In the genomic region with DNA sequence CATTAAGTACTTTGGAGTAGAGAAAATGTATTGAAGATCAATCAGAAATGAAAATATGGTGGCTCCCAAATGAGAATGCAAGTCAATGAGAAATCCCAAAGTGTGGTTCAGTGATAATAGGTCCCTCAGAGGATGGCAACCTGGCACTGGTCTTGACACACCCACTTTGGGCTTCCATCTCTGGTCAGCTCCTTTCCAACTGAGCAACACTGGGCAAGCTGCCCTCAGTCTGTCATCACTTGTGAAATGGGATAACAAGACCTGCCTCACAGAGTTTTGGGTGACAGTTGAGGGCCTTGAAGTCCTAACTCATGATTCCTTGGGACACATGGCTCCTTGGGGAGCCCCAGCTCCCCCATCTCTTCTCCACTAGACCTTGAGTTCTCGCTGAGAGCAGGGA, we compare ENCODE assay signal across 17 cellular contexts. TPM values are rescaled to one million over a fixed set of nuclear protein-coding genes. Genes with fewer than 3 reads are reported as not detected.
DNase-seq lines count a peak whose midpoint lies in the region; ATAC-seq and TF ChIP-seq lines count a peak whose summit lies in the region.
"Had no signal": no experiment of that assay in that cellular context is flagged by ENCODE, and none has a peak within 500 bp of the region (broad histone marks: within the 10 kb centered on the region; RNA-seq: fewer than 3 reads in every experiment).

No MANE protein-coding gene starts in this region.

- no peaks in the 10 kb centered on the region for H3K27me3 Mint-ChIP-seq in effector memory CD8-positive, alpha-beta T cell
- H3K27me3 Mint-ChIP-seq: CD4-positive, alpha-beta T cell had no signal

- peaks cover 7 to 9% of the 10 kb centered on the region in 2 donors for H3K4me1 Mint-ChIP-seq in effector memory CD8-positive, alpha-beta T cell (ENCODE audit: low read depth in 2 of 2)

- peak; percentile 65 for DNase-seq in Right ventricle myocardium inferior (ENCODE audit: missing footprints)
- no peak for DNase-seq in right atrium auricular region (ENCODE audit: low spot score)
- peak; percentile 22 to 30 for DNase-seq in heart right ventricle
- peak; percentile 25 to 77 (median 64) for DNase-seq in right cardiac atrium
- DNase-seq in NCI-H2171 (lab: John Stamatoyannopoulos, UW): no peak
- DNase-seq in effector memory CD8-positive, alpha-beta T cell: no peak
- DNase-seq: AML-193; Caco-2; CD4-positive, alpha-beta T cell; DMS79; GF-D8; H9 had no signal

- H3K9me3 ChIP-seq in right atrium auricular region (no peaks in the 10 kb centered on the region), heart right ventricle (no peaks in the 10 kb centered on the region), right cardiac atrium (ENCODE audit: control insufficient read depth, low read length) (no peaks in the 10 kb centered on the region)
- H3K9me3 ChIP-seq: A549, Caco-2 had no signal

- no peaks in the 10 kb centered on the region for H3K27me3 ChIP-seq in right atrium auricular region
- H3K27me3 ChIP-seq in heart right ventricle: peaks cover 0 to 16% (median 0%) of the 10 kb centered on the region in 7 donors
- H3K27me3 ChIP-seq in right cardiac atrium (ENCODE audit: control insufficient read depth, insufficient read depth): no peaks in the 10 kb centered on the region

- H3K4me3 ChIP-seq in right atrium auricular region: no peak overlapping the region
- no peak overlapping the region for H3K4me3 ChIP-seq in heart right ventricle
- H3K4me3 ChIP-seq in right cardiac atrium (ENCODE audit: low read length): no peak overlapping the region
- H3K4me3 ChIP-seq: A549 had no signal

- H3K27ac ChIP-seq in right atrium auricular region: no peak overlapping the region
- H3K27ac ChIP-seq in heart right ventricle: no peak overlapping the region
- no peak overlapping the region for H3K27ac ChIP-seq in right cardiac atrium (ENCODE audit: low read length)
- H3K27ac ChIP-seq: 22Rv1, A549, C4-2B had no signal

- no peak for TF ChIP-seq CTCF in right atrium auricular region (IDR thresholded peaks at IDR 0.05)
- no peak for TF ChIP-seq CTCF in heart right ventricle (IDR thresholded peaks at IDR 0.05)

- peaks cover 3% of the 10 kb centered on the region for H3K36me3 Mint-ChIP-seq in effector memory CD8-positive, alpha-beta T cell (ENCODE audit: insufficient read depth)
- H3K36me3 Mint-ChIP-seq: IgD-negative memory B cell had no signal

- H3K4me1 ChIP-seq in right atrium auricular region (peaks cover 0 to 12% of the 10 kb centered on the region in 2 donors), heart right ventricle (peaks cover 0 to 5% (median 0%) of the 10 kb centered on the region in 9 donors), right cardiac atrium (ENCODE audit: control insufficient read depth, insufficient read depth, low read length) (peaks cover 6% of the 10 kb centered on the region)
- H3K4me1 ChIP-seq: A549, Caco-2 had no signal

- H3K27ac Mint-ChIP-seq in effector memory CD8-positive, alpha-beta T cell: peak overlapping the region in 1 of 2 donors; percentile 4
- H3K27ac Mint-ChIP-seq: H9, IgD-negative memory B cell had no signal

- H3K9me3 Mint-ChIP-seq in effector memory CD8-positive, alpha-beta T cell: no peaks in the 10 kb centered on the region
- H3K9me3 Mint-ChIP-seq: CD4-positive, alpha-beta T cell; IgD-negative memory B cell had no signal

- ATAC-seq in Right ventricle myocardium inferior (peak; percentile 57), heart right ventricle (peak in 4 of 8 donors; percentile 49 to 77 (median 74)), right cardiac atrium (peak in 1 of 2 donors; percentile 66), GM21423 (IDR thresholded peaks at IDR 0.05; ENCODE audit: unreplicated experiment) (no peak)
- ATAC-seq in effector memory CD8-positive, alpha-beta T cell (replicated peaks): no peak
- ATAC-seq: A549 had no signal

- intact Hi-C loops in Right ventricle myocardium inferior (cut with DNase I) (no loop called here), heart right ventricle (cut with DNase I) (no loop called here), right cardiac atrium (cut with DNase I) (no loop called here)

- WGBS in heart right ventricle, 2 donors: 94 to 100% methylated on average over 1 of the region's 1 CpG
- 100% methylated on average over 1 of the region's 1 CpG for WGBS in right cardiac atrium

- H3K36me3 ChIP-seq in right atrium auricular region (no peaks in the 10 kb centered on the region), heart right ventricle (no peaks in the 10 kb centered on the region)

- no peak overlapping the region for H3K4me3 Mint-ChIP-seq in effector memory CD8-positive, alpha-beta T cell
- H3K4me3 Mint-ChIP-seq: CD4-positive, alpha-beta T cell; H9; IgD-negative memory B cell had no signal

RNA-seq across cellular contexts. Expression of gene MAMLD1, which starts 29.0 kb away (rescaled TPM):
- total RNA-seq in Right ventricle myocardium inferior (1.8 TPM), right atrium auricular region (1 to 10 TPM in 1 of 2 donors, under 1 TPM in 1; 0.56 to 3.3 TPM), heart right ventricle (1 to 10 TPM; 1.2 to 4.2 (median 2.3) TPM), right cardiac atrium (1 to 10 TPM; 2.3 to 3.1 (median 2.6) TPM)
- polyA plus RNA-seq in heart right ventricle (1 to 10 TPM; 1.4 to 2.7 TPM), right cardiac atrium (1.3 TPM)
- total RNA-seq: Caco-2 had no signal

Comparison
In these comparisons a context has a peak if more than half of its experiments do, and no peak if none do; other contexts are left out.
1. DNase-seq: peak in Right ventricle myocardium inferior (single experiment), heart right ventricle (2 of 2) and right cardiac atrium (3 of 3); none in right atrium auricular region (single experiment), NCI-H2171 (single experiment) and effector memory CD8-positive, alpha-beta T cell (0 of 3).